Comparison of ENCODE assay signal across 8 cellular contexts in genomic region chr11:78560826-78561484, GRCh38. TPM values are rescaled to one million over a fixed set of nuclear protein-coding genes. Genes with fewer than 3 reads are reported as not detected.
DNase-seq lines count a peak whose midpoint lies in the region; ATAC-seq, FAIRE-seq and TF ChIP-seq lines count a peak whose summit lies in the region.

No MANE protein-coding gene starts in this region.

- H3K36me3 ChIP-seq in OCI-LY3 (replicated peaks; ENCODE audit: low read depth, low read length) (peaks cover 39% of the 10 kb centered on the region), skeletal muscle tissue (ENCODE audit: control insufficient read depth in 3 of 3, insufficient read depth in 3 of 3, low read length in 3 of 3) (peaks cover 3 to 13% (median 7%) of the 10 kb centered on the region in 3 donors)

- peaks cover 22% of the 10 kb centered on the region for H3K4me1 ChIP-seq in OCI-LY3 (ENCODE audit: low read length)
- H3K4me1 ChIP-seq in skeletal muscle tissue (ENCODE audit: control insufficient read depth in 3 of 3, insufficient read depth in 3 of 3, low read length in 3 of 3), result peaks cover 0 to 6% (median 5%) of the 10 kb centered on the region in 3 donors

- H3K9ac ChIP-seq in OCI-LY3 (ENCODE audit: low read length), result no peak overlapping the region
- H3K9ac ChIP-seq in skeletal muscle tissue (ENCODE audit: low read depth in 1 of 3, low read length in 3 of 3), result no peak overlapping the region

- TF ChIP-seq CTCF in OCI-LY3 (IDR thresholded peaks at IDR 0.05; ENCODE audit: low read depth, low read length), result no peak
- TF ChIP-seq CTCF in fibroblast of the aortic adventitia (IDR thresholded peaks at IDR 0.05; ENCODE audit: insufficient read depth, low read length), result no peak

- H3K4me2 ChIP-seq in OCI-LY3 (ENCODE audit: low read length), result peak overlapping the region; percentile 21

- H3K9me3 ChIP-seq in OCI-LY3 (ENCODE audit: insufficient read depth, low read length) (no peaks in the 10 kb centered on the region), skeletal muscle tissue (ENCODE audit: control insufficient read depth in 3 of 3, low read length in 3 of 3) (no peaks in the 10 kb centered on the region)

- peak; percentile 83 for FAIRE-seq in H54 (lab: Jason Lieb, UNC)

- H3K27ac ChIP-seq in OCI-LY3 (ENCODE audit: low read length) (no peak overlapping the region), skeletal muscle tissue (ENCODE audit: low read depth, low read length) (peak overlapping the region; percentile 15)

- H3K4me3 ChIP-seq in OCI-LY3 (ENCODE audit: low read length), result no peak overlapping the region
- H3K4me3 ChIP-seq in fibroblast of the aortic adventitia (ENCODE audit: low read depth, low read length), result peak overlapping the region; percentile 11
- peak overlapping the region in 1 of 3 donors; percentile 23 for H3K4me3 ChIP-seq in skeletal muscle tissue (ENCODE audit: low read length in 3 of 3)

- DNase-seq in H54 (ENCODE audit: insufficient read length, low spot score) (no peak), fibroblast of the aortic adventitia (ENCODE audit: low read depth) (peak; percentile 56), activated T-cell treated with anti-CD3 and anti-CD28 coated beads for 4 hours (no peak), NCI-H2196 (lab: John Stamatoyannopoulos, UW; ENCODE audit: unreplicated experiment) (no peak)

- H3K79me2 ChIP-seq in OCI-LY3 (ENCODE audit: low read length), result peaks cover 52% of the 10 kb centered on the region

- H3K27me3 ChIP-seq in OCI-LY3 (ENCODE audit: low read depth, low read length) (no peaks in the 10 kb centered on the region), skeletal muscle tissue (ENCODE audit: control insufficient read depth in 3 of 3, insufficient read depth in 3 of 3, low read length in 3 of 3) (no peaks in the 10 kb centered on the region)

- H2AFZ ChIP-seq in OCI-LY3 (ENCODE audit: low read depth, low read length), result no peak overlapping the region

- H4K20me1 ChIP-seq in OCI-LY3 (ENCODE audit: insufficient read depth, low read length), result no peaks in the 10 kb centered on the region

- no peak for TF ChIP-seq POLR2A in H54 (IDR thresholded peaks at IDR 0.05; ENCODE audit: low read depth, low read length)

- ATAC-seq in HG03457 (IDR thresholded peaks at IDR 0.05; ENCODE audit: unreplicated experiment) (no peak), GM19351 (IDR thresholded peaks at IDR 0.05; ENCODE audit: unreplicated experiment) (no peak)

RNA-seq across cellular contexts. Expression of gene NARS2, which starts 13.7 kb away (rescaled TPM):
- total RNA-seq in fibroblast of the aortic adventitia (ENCODE audit: low replicate concordance), result 15.1 and 36.1 TPM in 2 replicates
- 17.2 TPM for total RNA-seq in skeletal muscle tissue
